ENCODE assay signal across 30 cellular contexts in genomic region chr6:12528171-12528570, GRCh38.
DNase-seq lines count a peak whose midpoint lies in the region; ATAC-seq and TF ChIP-seq lines count a peak whose summit lies in the region.
"Had no signal": no experiment of that assay in that cellular context is flagged by ENCODE, and none has a peak within 500 bp of the region (broad histone marks: within the 10 kb centered on the region; RNA-seq: fewer than 3 reads in every experiment).

No MANE protein-coding gene starts in this region.

- H3K27me3 Mint-ChIP-seq in progenitor cell of endocrine pancreas: peaks cover 10% of the 10 kb centered on the region

- no peak overlapping the region for H3K4me3 Mint-ChIP-seq in progenitor cell of endocrine pancreas (ENCODE audit: low read depth)
- H3K4me3 Mint-ChIP-seq: activated CD8-positive, alpha-beta T cell treated with anti-CD3 and anti-CD28 coated beads for 36 hours; activated naive CD4-positive, alpha-beta T cell treated with anti-CD3 and anti-CD28 coated beads, Interleukin-2, amount 50 U/mL, for 24 hours; activated T-helper 17 cell treated with anti-CD3 and anti-CD28 coated beads, Interleukin-2, amount 50 U/mL, for 72 hours; CD4-positive, alpha-beta memory T cell; immature natural killer cell; nephron progenitor cell had no signal

- H3K79me2 ChIP-seq in GM23248 (ENCODE audit: insufficient read depth): no peaks in the 10 kb centered on the region

- no peaks in the 10 kb centered on the region for H3F3A ChIP-seq in GM23248 (ENCODE audit: insufficient read depth)

- peaks cover 2% of the 10 kb centered on the region for H3K36me3 Mint-ChIP-seq in progenitor cell of endocrine pancreas (ENCODE audit: insufficient read depth)
- H3K36me3 Mint-ChIP-seq: activated naive CD4-positive, alpha-beta T cell treated with anti-CD3 and anti-CD28 coated beads, Interleukin-2, amount 50 U/mL, for 24 hours; CD4-positive, alpha-beta memory T cell; immature natural killer cell had no signal

- POLR2A ChIA-PET in Panc1 (lab: Charles Lee): no interaction called here

- TF ChIP-seq CTCF in Panc1 (IDR thresholded peaks at IDR 0.05) (no peak), fibroblast of the aortic adventitia (IDR thresholded peaks at IDR 0.05; ENCODE audit: insufficient read depth, low read length) (no peak), progenitor cell of endocrine pancreas (IDR thresholded peaks at IDR 0.05; ENCODE audit: unreplicated experiment) (no peak), GM13977 (IDR thresholded peaks at IDR 0.05; ENCODE audit: extremely low read depth, insufficient read depth, missing control alignments) (no peak)

- 0 out of 2 replicates have a peak, but pooled peaks cover 4% of the 10 kb centered on the region for H3K4me1 ChIP-seq in GM23248 (ENCODE audit: insufficient read depth)
- H3K4me1 ChIP-seq in Panc1 (ENCODE audit: control insufficient read depth, insufficient read depth, low read length): peaks cover 8% of the 10 kb centered on the region
- H3K4me1 ChIP-seq: A549, esophagus squamous epithelium, left lung, pancreas, right lobe of liver, testis, vagina had no signal

- no peak overlapping the region for H3K4me2 ChIP-seq in GM23248 (ENCODE audit: unreplicated experiment)
- H3K4me2 ChIP-seq: A549 had no signal

- H3K27me3 ChIP-seq in GM23248 (replicated peaks; ENCODE audit: insufficient read depth) (no peaks in the 10 kb centered on the region), Panc1 (ENCODE audit: control insufficient read depth, insufficient read depth, low read length) (no peaks in the 10 kb centered on the region)
- H3K27me3 ChIP-seq: esophagus squamous epithelium, left lung, pancreas, right lobe of liver, testis, vagina had no signal

- DNase-seq in GM23248 (no peak), Panc1 (ENCODE audit: low read depth, low spot score) (no peak), fibroblast of the aortic adventitia (ENCODE audit: low read depth) (peak; percentile 46), progenitor cell of endocrine pancreas (ENCODE audit: low spot score, unreplicated experiment) (no peak), D341Med (ENCODE audit: low spot score) (no peak), GM13977 (ENCODE audit: low spot score) (no peak)
- DNase-seq: activated CD4-positive, alpha-beta T cell treated with anti-CD3 and anti-CD28 coated beads for 1 hour; activated CD8-positive, alpha-beta T cell treated with anti-CD3 and anti-CD28 coated beads for 36 hours; CD4-positive, alpha-beta memory T cell; esophagus squamous epithelium; hypothalamus; immature natural killer cell; left lung; midbrain; NCI-H1417 treated with DMSO at 0.1 percent for 48 hours; NCI-H2081; NCI-H226; NCI-H69; nephron progenitor cell; pancreas; right lobe of liver; stimulated activated naive CD4-positive, alpha-beta T cell; testis had no signal

- in situ Hi-C loops in GM23248 (cut with MboI): no loop called here
- in situ Hi-C loops in Panc1 (cut with HindIII; ENCODE audit: low pct_unique_long_range_greater_than_20kb, low sequenced_read_pairs): no loop called here
- in situ Hi-C loops in GM13977 (cut with MboI; ENCODE audit: low pct_unique_long_range_greater_than_20kb, low sequenced_read_pairs, unreplicated experiment): no loop called here

- no peak for ATAC-seq in Panc1
- no peak for ATAC-seq in HG02623 (IDR thresholded peaks at IDR 0.05; ENCODE audit: unreplicated experiment)
- no peak for ATAC-seq in HG02763 (IDR thresholded peaks at IDR 0.05; ENCODE audit: unreplicated experiment)
- ATAC-seq: A549; activated CD8-positive, alpha-beta T cell treated with anti-CD3 and anti-CD28 coated beads for 36 hours; activated T-helper 17 cell treated with anti-CD3 and anti-CD28 coated beads, Interleukin-2, amount 50 U/mL, for 72 hours; left lung; pancreas had no signal

- H3K36me3 ChIP-seq in GM23248 (ENCODE audit: low read depth) (no peaks in the 10 kb centered on the region), Panc1 (ENCODE audit: control insufficient read depth, insufficient read depth, low read length) (no peaks in the 10 kb centered on the region)
- H3K36me3 ChIP-seq: esophagus squamous epithelium, left lung, pancreas, right lobe of liver, vagina had no signal

- peaks cover 18% of the 10 kb centered on the region for H3K9me3 Mint-ChIP-seq in progenitor cell of endocrine pancreas (ENCODE audit: low read depth)
- H3K9me3 Mint-ChIP-seq: activated CD8-positive, alpha-beta T cell treated with anti-CD3 and anti-CD28 coated beads for 36 hours; activated naive CD4-positive, alpha-beta T cell treated with anti-CD3 and anti-CD28 coated beads, Interleukin-2, amount 50 U/mL, for 24 hours had no signal

- peak overlapping the region; percentile 33 for H3K27ac Mint-ChIP-seq in progenitor cell of endocrine pancreas
- H3K27ac Mint-ChIP-seq: activated CD8-positive, alpha-beta T cell treated with anti-CD3 and anti-CD28 coated beads for 36 hours; activated naive CD4-positive, alpha-beta T cell treated with anti-CD3 and anti-CD28 coated beads, Interleukin-2, amount 50 U/mL, for 24 hours; activated T-helper 17 cell treated with anti-CD3 and anti-CD28 coated beads, Interleukin-2, amount 50 U/mL, for 72 hours; CD4-positive, alpha-beta memory T cell; immature natural killer cell had no signal

- peak overlapping the region; percentile 31; the same call in 1 of the 2 replicates for H2AFZ ChIP-seq in GM23248

- WGBS in GM23248 (ENCODE audit: low coverage in 1 of 2, low lambda C conversion rate in 2 of 2, missing lambda C conversion rate in 2 of 2), 2 experiments: 46 to 47% methylated on average over 5 of the region's 5 CpGs

- no TSS peak for BruUV-seq in Panc1 (replicated peaks; lab: Mats Ljungman, UMichigan)

- H3K9me3 ChIP-seq in GM23248 (ENCODE audit: low read depth) (no peaks in the 10 kb centered on the region), Panc1 (ENCODE audit: control insufficient read depth, insufficient read depth, low read depth, low read length) (no peaks in the 10 kb centered on the region)
- H3K9me3 ChIP-seq: A549, esophagus squamous epithelium, left lung, pancreas, right lobe of liver, testis, vagina had no signal

- no peaks in the 10 kb centered on the region for H4K20me1 ChIP-seq in GM23248 (ENCODE audit: insufficient read depth)

- CTCF ChIA-PET in Panc1 (lab: Charles Lee): no interaction called here

- H3K4me3 ChIP-seq in GM23248 (no peak overlapping the region), Panc1 (ENCODE audit: low read depth in 2 of 2, low read length in 2 of 2) (no peak overlapping the region), fibroblast of the aortic adventitia (ENCODE audit: low read depth, low read length) (no peak overlapping the region)
- H3K4me3 ChIP-seq: A549, coronary artery, esophagus squamous epithelium, left lung, pancreas, right lobe of liver, testis, vagina had no signal

- H3K9me2 ChIP-seq in GM23248 (ENCODE audit: insufficient read depth): no peaks in the 10 kb centered on the region

- intact Hi-C loops in Panc1 (cut with micrococcal nuclease; ENCODE audit: unreplicated experiment): no loop called here

- H3K4me1 Mint-ChIP-seq in progenitor cell of endocrine pancreas (ENCODE audit: low read depth): peaks cover 7% of the 10 kb centered on the region
- H3K4me1 Mint-ChIP-seq: activated naive CD4-positive, alpha-beta T cell treated with anti-CD3 and anti-CD28 coated beads, Interleukin-2, amount 50 U/mL, for 24 hours; activated T-helper 17 cell treated with anti-CD3 and anti-CD28 coated beads, Interleukin-2, amount 50 U/mL, for 72 hours; CD4-positive, alpha-beta memory T cell; immature natural killer cell had no signal

- H3K27ac ChIP-seq in GM23248 (no peak overlapping the region), Panc1 (ENCODE audit: low read length) (peak overlapping the region; percentile 72)
- H3K27ac ChIP-seq: coronary artery, esophagus squamous epithelium, left lung, testis, vagina had no signal

- H3K9ac ChIP-seq in GM23248: no peak overlapping the region
